34 cellular contexts compared by ENCODE assay signal in genomic region chr10:52028518-52028858, GRCh38.
DNase-seq lines count a peak whose midpoint lies in the region; ATAC-seq, FAIRE-seq and TF ChIP-seq lines count a peak whose summit lies in the region.
"Had no signal": no experiment of that assay in that cellular context is flagged by ENCODE, and none has a peak within 500 bp of the region (broad histone marks: within the 10 kb centered on the region; RNA-seq: fewer than 3 reads in every experiment).

No MANE protein-coding gene starts in this region.

- H3K4me3 Mint-ChIP-seq in GM23338, result no peak overlapping the region
- no peak overlapping the region for H3K4me3 Mint-ChIP-seq in WTC11
- H3K4me3 Mint-ChIP-seq in Caco-2 (ENCODE audit: unreplicated experiment), result no peak overlapping the region
- H3K4me3 Mint-ChIP-seq: B cell; CD14-positive monocyte; CD4-positive, alpha-beta memory T cell; CD4-positive, alpha-beta T cell; CD4-positive, CD25-positive, alpha-beta regulatory T cell; CD8-positive, alpha-beta memory T cell; CD8-positive, alpha-beta T cell had no signal

- peaks cover 6% of the 10 kb centered on the region for H4K20me1 ChIP-seq in GM23338 (replicated peaks; ENCODE audit: insufficient read depth)
- peaks cover 0 to 2% of the 10 kb centered on the region in 2 experiments for H4K20me1 ChIP-seq in H1 (replicated peaks in 1 of 2; ENCODE audit: control insufficient read depth in 1 of 2, insufficient read depth in 2 of 2, low read length in 2 of 2)
- H4K20me1 ChIP-seq in osteoblast (ENCODE audit: insufficient read depth, low read length), result no peaks in the 10 kb centered on the region
- H4K20me1 ChIP-seq: BLaER1; BLaER1 treated with 17β-estradiol and CSF1 and Interleukin-3, amounts not matched to agents 10 nM and 100 nM had no signal

- H3K4ac ChIP-seq in H1 (replicated peaks; ENCODE audit: insufficient read length, low read depth, low read length), result no peak overlapping the region

- POLR2A ChIA-PET in WTC11 (lab: Charles Lee) (no interaction called here), H1 (lab: Charles Lee; ENCODE audit: partially characterized antibody) (interaction anchor here (0.8 to 3.7 kb wide), 8 partner anchors 10 to 188 kb away, joined by 3 to 28 read pairs (median 10); no protein-coding TSS in a partner anchor), Caco-2 (lab: Charles Lee) (no interaction called here)

- H2BK5ac ChIP-seq in H1 (ENCODE audit: low read depth, low read length), result no peak overlapping the region

- FAIRE-seq in H1 (lab: Jason Lieb, UNC), result peak; percentile 19
- FAIRE-seq: A204.1, A549, D721Med had no signal

- TF ChIP-seq RAD21 in H1 (IDR thresholded peaks at IDR 0.05 in 1 of 2, conservative IDR thresholded peaks at IDR 0.05 in 1 of 2; ENCODE audit: low read depth in 2 of 2, low read length in 2 of 2), result no peak

- no peak overlapping the region for H4K91ac ChIP-seq in H1 (replicated peaks; ENCODE audit: insufficient read length, low read length)

- no peak for TF ChIP-seq CTCF in GM23338 (conservative IDR thresholded peaks at IDR 0.05; ENCODE audit: low read depth in 2 of 2)
- TF ChIP-seq CTCF in WTC11 (IDR thresholded peaks at IDR 0.05), result no peak
- TF ChIP-seq CTCF in H1 (IDR thresholded peaks at IDR 0.05; ENCODE audit: control extremely low read depth in 1 of 3, insufficient read depth in 1 of 3, low read depth in 1 of 3, low read length in 3 of 3), result no peak
- no peak for TF ChIP-seq CTCF in Caco-2 (IDR thresholded peaks at IDR 0.05; ENCODE audit: insufficient read depth in 1 of 2, low read depth in 1 of 2, low read length in 1 of 2, severe bottlenecking in 1 of 2, unreplicated experiment in 1 of 2)
- TF ChIP-seq CTCF in osteoblast (IDR thresholded peaks at IDR 0.05; ENCODE audit: extremely low read depth, low read depth, low read length), result no peak

- H3K23me2 ChIP-seq in H1 (ENCODE audit: low read depth, low read length), result no peaks in the 10 kb centered on the region; the same call in 1 of the 2 replicates

- no peak overlapping the region for H4K8ac ChIP-seq in H1 (ENCODE audit: extremely low read depth, insufficient read depth, low read length)

- H3K27ac Mint-ChIP-seq in GM23338 (peak overlapping the region; percentile 13; the same call in 1 of the 2 replicates), WTC11 (peak overlapping the region; percentile 28; the same call in 1 of the 2 replicates), Caco-2 (ENCODE audit: unreplicated experiment) (no peak overlapping the region)
- H3K27ac Mint-ChIP-seq: B cell; CD14-positive monocyte; CD4-positive, alpha-beta memory T cell; CD4-positive, alpha-beta T cell; CD4-positive, CD25-positive, alpha-beta regulatory T cell; CD8-positive, alpha-beta memory T cell; CD8-positive, alpha-beta T cell had no signal

- ATAC-seq in GM23338 (no peak), WTC11 (no peak), GM18502 (IDR thresholded peaks at IDR 0.05; ENCODE audit: poor library complexity, unreplicated experiment) (no peak)
- ATAC-seq: A549; CD8-positive, alpha-beta T cell had no signal

- 100% methylated on average over 2 of the region's 2 CpGs; no CpG with 5 or more reads in 1 of the 2 experiments for WGBS in H1 (ENCODE audit: extremely low coverage in 1 of 2, insufficient coverage in 1 of 2, insufficient read length in 1 of 2, insufficient replicate concordance in 2 of 2, low coverage in 1 of 2, low lambda C conversion rate in 2 of 2, missing lambda C conversion rate in 1 of 2), 2 experiments

- BruUV-seq in Caco-2 (replicated peaks; lab: Mats Ljungman, UMichigan), result no TSS peak

- H3K79me1 ChIP-seq in H1 (ENCODE audit: low read depth, low read length), result no peaks in the 10 kb centered on the region

- H3K36me3 Mint-ChIP-seq in GM23338 (ENCODE audit: low read depth) (peaks cover 85% of the 10 kb centered on the region), WTC11 (peaks cover 74% of the 10 kb centered on the region), Caco-2 (ENCODE audit: insufficient read depth, unreplicated experiment) (no peaks in the 10 kb centered on the region)
- H3K36me3 Mint-ChIP-seq: CD14-positive monocyte; CD4-positive, alpha-beta memory T cell; CD4-positive, CD25-positive, alpha-beta regulatory T cell; CD8-positive, alpha-beta memory T cell; CD8-positive, alpha-beta T cell had no signal

- intact Hi-C loops in Caco-2 (cut with micrococcal nuclease; ENCODE audit: unreplicated experiment), result no loop called here

- H2AK5ac ChIP-seq in H1 (ENCODE audit: low read depth, low read length), result no peak overlapping the region

- H2BK12ac ChIP-seq in H1 (ENCODE audit: low read depth, low read length), result no peak overlapping the region

- TF ChIP-seq POLR2A in H1 (IDR thresholded peaks at IDR 0.05; ENCODE audit: control extremely low read depth in 1 of 2, low read depth in 2 of 2, low read length in 2 of 2), result peak in 1 of 2 experiments; percentile 11; a peak in 1 of 3 replicates

- H3K4me2 ChIP-seq in GM23338 (no peak overlapping the region), H1 (ENCODE audit: insufficient read depth in 1 of 2, low read depth in 2 of 2, low read length in 2 of 2) (no peak overlapping the region), osteoblast (ENCODE audit: insufficient read depth, low read length) (no peak overlapping the region)
- H3K4me2 ChIP-seq: A549; BLaER1; BLaER1 treated with 17β-estradiol and CSF1 and Interleukin-3, amounts not matched to agents 10 nM and 100 nM had no signal

- no peaks in the 10 kb centered on the region for H3K9me2 ChIP-seq in GM23338 (ENCODE audit: insufficient read depth)

- H3K18ac ChIP-seq in H1 (ENCODE audit: extremely low read depth, low read length), result no peak overlapping the region

- TF ChIP-seq EP300 in H1 (IDR thresholded peaks at IDR 0.05; ENCODE audit: borderline replicate concordance in 1 of 2, low read depth in 2 of 2, low read length in 2 of 2), result no peak

- no peak overlapping the region for H2BK120ac ChIP-seq in H1 (replicated peaks; ENCODE audit: low read depth, low read length)

- H3F3A ChIP-seq in GM23338 (replicated peaks; ENCODE audit: low read depth), result peaks cover 29% of the 10 kb centered on the region

- H3K9me3 ChIP-seq in H1 (ENCODE audit: insufficient read depth in 2 of 2, low read depth in 1 of 2, low read length in 1 of 2) (0 out of 4 replicates have a peak, but pooled peaks cover 0 to 3% of the 10 kb centered on the region in 2 experiments), Caco-2 (no peaks in the 10 kb centered on the region), osteoblast (ENCODE audit: low read depth, low read length) (no peaks in the 10 kb centered on the region)
- H3K9me3 ChIP-seq: A549; BE2C; BLaER1; BLaER1 treated with 17β-estradiol and CSF1 and Interleukin-3, amounts not matched to agents 10 nM and 100 nM had no signal

- H3K79me2 ChIP-seq in GM23338 (replicated peaks; ENCODE audit: insufficient read depth), result peaks cover 6% of the 10 kb centered on the region; the same call in 1 of the 2 replicates
- H3K79me2 ChIP-seq in H1 (ENCODE audit: control insufficient read depth in 1 of 2, insufficient read depth in 2 of 2, low read length in 2 of 2), result peaks cover 0 to 6% of the 10 kb centered on the region in 2 experiments; a peak in 2 of 4 replicates
- no peaks in the 10 kb centered on the region for H3K79me2 ChIP-seq in osteoblast (ENCODE audit: insufficient read depth, low read length)

- H3K27me3 ChIP-seq in GM23338 (ENCODE audit: insufficient read depth) (no peaks in the 10 kb centered on the region), H1 (replicated peaks in 1 of 4; ENCODE audit: control insufficient read depth in 3 of 4, extremely low read depth in 1 of 4, insufficient read depth in 3 of 4, low read length in 3 of 4) (no peaks in the 10 kb centered on the region), Caco-2 (replicated peaks; ENCODE audit: control insufficient read depth, insufficient read depth, low read length) (no peaks in the 10 kb centered on the region), osteoblast (ENCODE audit: insufficient read depth, low read length) (no peaks in the 10 kb centered on the region)
- H3K27me3 ChIP-seq: BE2C; BLaER1; BLaER1 treated with 17β-estradiol and CSF1 and Interleukin-3, amounts not matched to agents 10 nM and 100 nM had no signal

- H3K27me3 Mint-ChIP-seq in GM23338 (ENCODE audit: insufficient read depth, low read depth, poor library complexity), result peaks cover 61% of the 10 kb centered on the region
- peaks cover 8% of the 10 kb centered on the region for H3K27me3 Mint-ChIP-seq in WTC11 (ENCODE audit: low read depth)
- no peaks in the 10 kb centered on the region for H3K27me3 Mint-ChIP-seq in Caco-2 (ENCODE audit: insufficient read depth, unreplicated experiment)
- H3K27me3 Mint-ChIP-seq: B cell; CD4-positive, alpha-beta memory T cell; CD4-positive, alpha-beta T cell; CD4-positive, CD25-positive, alpha-beta regulatory T cell; CD8-positive, alpha-beta memory T cell had no signal

- CTCF ChIA-PET in WTC11 (lab: Charles Lee) (no interaction called here), H1 (lab: Charles Lee; ENCODE audit: partially characterized antibody) (interaction anchor here (2.2 kb wide), 1 partner anchor 188 kb away, joined by 9 read pairs; no protein-coding TSS in a partner anchor), Caco-2 (lab: Charles Lee) (no interaction called here)

- H3K4me1 ChIP-seq in GM23338 (ENCODE audit: insufficient read depth) (peaks cover 26% of the 10 kb centered on the region), H1 (replicated peaks in 1 of 4; ENCODE audit: control insufficient read depth in 3 of 4, insufficient read depth in 4 of 4, low read length in 3 of 4) (peaks cover 0 to 19% (median 4%) of the 10 kb centered on the region in 4 experiments; a peak in 5 of 7 replicates), Caco-2 (no peaks in the 10 kb centered on the region), osteoblast (ENCODE audit: insufficient read depth, low read length) (no peaks in the 10 kb centered on the region)
- H3K4me1 ChIP-seq: A549, BE2C, BLaER1 had no signal

- no peak overlapping the region for H2BK20ac ChIP-seq in H1 (ENCODE audit: low read length)

- H3K4me1 Mint-ChIP-seq in GM23338 (peaks cover 41% of the 10 kb centered on the region), WTC11 (peaks cover 49% of the 10 kb centered on the region), Caco-2 (ENCODE audit: low read depth, unreplicated experiment) (no peaks in the 10 kb centered on the region)
- H3K4me1 Mint-ChIP-seq: B cell; CD14-positive monocyte; CD4-positive, alpha-beta memory T cell; CD4-positive, CD25-positive, alpha-beta regulatory T cell; CD8-positive, alpha-beta memory T cell had no signal

- no peak for DNase-seq in GM23338 (ENCODE audit: low spot score)
- DNase-seq in WTC11 (ENCODE audit: low spot score), result no peak
- DNase-seq in H1 (ENCODE audit: low read depth in 1 of 2, low spot score in 2 of 2), result no peak
- DNase-seq in Caco-2, result no peak
- DNase-seq in osteoblast (ENCODE audit: insufficient read length, low spot score, missing footprints), result no peak
- DNase-seq: 8988T; ACHN; AML-193; BE2C; C1 segment of cervical spinal cord; Calu3; CD4-positive, alpha-beta memory T cell; CD4-positive, alpha-beta T cell; CD4-positive, CD25-positive, alpha-beta regulatory T cell; CD8-positive, alpha-beta memory T cell; CD8-positive, alpha-beta T cell; COR-L47; DMS 273 treated with DMSO at 0.1 percent for 48 hours; DMS153; DMS53; DMS79; DMS79 treated with DMSO at 0.1 percent for 48 hours; DND-41; EL had no signal

- H2AFZ ChIP-seq in GM23338 (no peak overlapping the region), H1 (ENCODE audit: low read length) (no peak overlapping the region), osteoblast (ENCODE audit: low read length) (no peak overlapping the region)

- no peak overlapping the region for H2BK15ac ChIP-seq in H1 (ENCODE audit: low read length)

- H3K4me3 ChIP-seq in GM23338 (no peak overlapping the region), H1 (ENCODE audit: extremely low read depth in 1 of 4, insufficient read depth in 2 of 4, low read depth in 3 of 4, low read length in 4 of 4) (no peak overlapping the region), Caco-2 (ENCODE audit: low read depth, low read length) (no peak overlapping the region), osteoblast (ENCODE audit: insufficient read depth, low read length) (no peak overlapping the region)
- H3K4me3 ChIP-seq: A549; BLaER1; BLaER1 treated with 17β-estradiol and CSF1 and Interleukin-3, amounts not matched to agents 10 nM and 100 nM had no signal

- peaks cover 40% of the 10 kb centered on the region for H3K9me3 Mint-ChIP-seq in GM23338
- peaks cover 25% of the 10 kb centered on the region for H3K9me3 Mint-ChIP-seq in WTC11
- H3K9me3 Mint-ChIP-seq in Caco-2 (ENCODE audit: unreplicated experiment), result no peaks in the 10 kb centered on the region
- H3K9me3 Mint-ChIP-seq: CD4-positive, alpha-beta T cell; CD8-positive, alpha-beta T cell had no signal

- H3K36me3 ChIP-seq in GM23338 (ENCODE audit: insufficient read depth), result peaks cover 24% of the 10 kb centered on the region
- peaks cover 0 to 39% (median 13%) of the 10 kb centered on the region in 4 experiments; a peak in 5 of 8 replicates for H3K36me3 ChIP-seq in H1 (ENCODE audit: control insufficient read depth in 2 of 4, insufficient read depth in 4 of 4, low read length in 3 of 4)
- no peaks in the 10 kb centered on the region for H3K36me3 ChIP-seq in Caco-2 (ENCODE audit: control insufficient read depth, insufficient read depth, low read length)
- H3K36me3 ChIP-seq in osteoblast (ENCODE audit: insufficient read depth, low read length), result no peaks in the 10 kb centered on the region
- H3K36me3 ChIP-seq: BE2C; BLaER1; BLaER1 treated with 17β-estradiol and CSF1 and Interleukin-3, amounts not matched to agents 10 nM and 100 nM had no signal

- H3K23ac ChIP-seq in H1 (ENCODE audit: insufficient read length), result no peak overlapping the region

- H4K5ac ChIP-seq in H1 (ENCODE audit: insufficient read length, low read depth, low read length), result no peak overlapping the region

- H3K9ac ChIP-seq in H1 (replicated peaks in 1 of 4; ENCODE audit: extremely low read depth in 1 of 4, low read depth in 3 of 4, low read length in 3 of 4), result no peak overlapping the region
- H3K9ac ChIP-seq: BLaER1; BLaER1 treated with 17β-estradiol and CSF1 and Interleukin-3, amounts not matched to agents 10 nM and 100 nM had no signal

- H3K27ac ChIP-seq in GM23338 (ENCODE audit: low read depth), result 0 out of 2 replicates have a peak overlapping the region, but pooled peaks have one; percentile 10
- H3K27ac ChIP-seq in H1 (ENCODE audit: low read depth, low read length), result no peak overlapping the region
- no peak overlapping the region for H3K27ac ChIP-seq in osteoblast (ENCODE audit: low read depth, low read length)
- H3K27ac ChIP-seq: 22Rv1; A549; BLaER1; BLaER1 treated with 17β-estradiol and CSF1 and Interleukin-3, amounts not matched to agents 10 nM and 100 nM; C4-2B had no signal

- no peak overlapping the region for H3K56ac ChIP-seq in H1 (replicated peaks; ENCODE audit: insufficient read length, low read depth, low read length)

- no peak overlapping the region for H3K14ac ChIP-seq in H1 (ENCODE audit: insufficient read length)
